Comparison of ENCODE assay signal across 28 cellular contexts in genomic region chr6:64103480-64103879, GRCh38.
"Had no signal": no experiment of that assay in that cellular context is flagged by ENCODE, and none has a peak within 500 bp of the region (broad histone marks: within the 10 kb centered on the region; RNA-seq: fewer than 3 reads in every experiment).

No MANE protein-coding gene starts in this region.

- H3K27me3 ChIP-seq: stomach, suprapubic skin, testis, thyroid gland, tibial artery, tibial nerve, transverse colon, upper lobe of left lung, upper lobe of right lung, uterus, vagina had no signal

- H3K4me1 Mint-ChIP-seq: stimulated activated effector memory CD8-positive, alpha-beta T cell treated with anti-CD3 and anti-CD28 coated beads, Interleukin-12 subunit alpha, Interleukin-12 subunit beta, amount 100 ng/mL, for 72 hours; stimulated activated memory B cell treated with anti-CD40 and anti-IgM and Interleukin-4, amounts not matched to agents 10 μg/mL and 1 μg/mL and 100 μg/mL, for 72 hours; stimulated activated naive B cell treated with anti-CD40 and anti-IgM and Interleukin-4, amounts not matched to agents 10 μg/mL and 1 μg/mL and 100 μg/mL, for 72 hours; stimulated activated naive CD8-positive, alpha-beta T cell treated with anti-CD3 and anti-CD28 coated beads, Interleukin-15, amount 100 ng/mL, for 72 hours had no signal

- H3K4me3 Mint-ChIP-seq: stimulated activated effector memory CD8-positive, alpha-beta T cell treated with anti-CD3 and anti-CD28 coated beads, Interleukin-12 subunit alpha, Interleukin-12 subunit beta, amount 100 ng/mL, for 72 hours; stimulated activated memory B cell treated with anti-CD40 and anti-IgM and Interleukin-4, amounts not matched to agents 10 μg/mL and 1 μg/mL and 100 μg/mL, for 72 hours; stimulated activated naive B cell treated with anti-CD40 and anti-IgM and Interleukin-4, amounts not matched to agents 10 μg/mL and 1 μg/mL and 100 μg/mL, for 72 hours; stimulated activated naive CD8-positive, alpha-beta T cell treated with anti-CD3 and anti-CD28 coated beads, Interleukin-15, amount 100 ng/mL, for 72 hours; stimulated activated naive CD8-positive, alpha-beta T cell treated with anti-CD3 and anti-CD28 coated beads, Interleukin-15, Interleukin-2, amounts not matched to agents 100 ng/mL and 50 ng/mL, for 24 hours; type B pancreatic cell had no signal

- H3K9me3 ChIP-seq: stomach, suprapubic skin, testis, thoracic aorta, thyroid gland, tibial artery, tibial nerve, transverse colon, upper lobe of left lung, upper lobe of right lung, uterus, vagina had no signal

- H3K36me3 ChIP-seq: stomach, suprapubic skin, thoracic aorta, thyroid gland, tibial artery, tibial nerve, transverse colon, upper lobe of left lung, upper lobe of right lung, uterus, vagina had no signal

- H3K9me3 Mint-ChIP-seq: stimulated activated memory B cell treated with anti-CD40 and anti-IgM and Interleukin-4, amounts not matched to agents 10 μg/mL and 1 μg/mL and 100 μg/mL, for 72 hours; stimulated activated naive CD8-positive, alpha-beta T cell treated with anti-CD3 and anti-CD28 coated beads, Interleukin-15, amount 100 ng/mL, for 72 hours; type B pancreatic cell had no signal

- H3K4me1 ChIP-seq: stomach, suprapubic skin, testis, thyroid gland, tibial artery, tibial nerve, transverse colon, upper lobe of left lung, upper lobe of right lung, uterus, vagina had no signal

- H3K27ac Mint-ChIP-seq: stimulated activated effector memory CD8-positive, alpha-beta T cell treated with anti-CD3 and anti-CD28 coated beads, Interleukin-12 subunit alpha, Interleukin-12 subunit beta, amount 100 ng/mL, for 72 hours; stimulated activated memory B cell treated with anti-CD40 and anti-IgM and Interleukin-4, amounts not matched to agents 10 μg/mL and 1 μg/mL and 100 μg/mL, for 72 hours; stimulated activated naive B cell treated with anti-CD40 and anti-IgM and Interleukin-4, amounts not matched to agents 10 μg/mL and 1 μg/mL and 100 μg/mL, for 72 hours; stimulated activated naive CD8-positive, alpha-beta T cell treated with anti-CD3 and anti-CD28 coated beads, Interleukin-15, amount 100 ng/mL, for 72 hours; stimulated activated naive CD8-positive, alpha-beta T cell treated with anti-CD3 and anti-CD28 coated beads, Interleukin-15, Interleukin-2, amounts not matched to agents 100 ng/mL and 50 ng/mL, for 24 hours; type B pancreatic cell had no signal

- H3K4me3 ChIP-seq: stomach, suprapubic skin, testis, thoracic aorta, thyroid gland, tibial artery, tibial nerve, transverse colon, upper lobe of left lung, upper lobe of right lung, uterus, vagina had no signal

- H3K27me3 Mint-ChIP-seq: stimulated activated memory B cell treated with anti-CD40 and anti-IgM and Interleukin-4, amounts not matched to agents 10 μg/mL and 1 μg/mL and 100 μg/mL, for 72 hours; stimulated activated naive B cell treated with anti-CD40 and anti-IgM and Interleukin-4, amounts not matched to agents 10 μg/mL and 1 μg/mL and 100 μg/mL, for 72 hours; stimulated activated naive CD8-positive, alpha-beta T cell treated with anti-CD3 and anti-CD28 coated beads, Interleukin-15, amount 100 ng/mL, for 72 hours; stimulated activated naive CD8-positive, alpha-beta T cell treated with anti-CD3 and anti-CD28 coated beads, Interleukin-15, Interleukin-2, amounts not matched to agents 100 ng/mL and 50 ng/mL, for 24 hours had no signal

- DNase-seq: stimulated activated CD4-positive, alpha-beta T cell treated with anti-CD3 and anti-CD28 coated beads, Interleukin-2, amount 100 ng/mL, for 48 hours; stimulated activated CD4-positive, alpha-beta T cell treated with anti-CD3 and anti-CD28 coated beads, Interleukin-4, amount 100 ng/mL, for 1 hour; stimulated activated CD4-positive, alpha-beta T cell treated with anti-CD3 and anti-CD28 coated beads, Interleukin-4, amount 100 ng/mL, for 24 hours; stimulated activated CD4-positive, alpha-beta T cell treated with anti-CD3 and anti-CD28 coated beads, Interleukin-4, amount 100 ng/mL, for 4 hours; stimulated activated CD8-positive, alpha-beta memory T cell treated with anti-CD3 and anti-CD28 coated beads, Interleukin-4, amount 100 ng/mL, for 48 hours; stimulated activated naive B cell treated with anti-CD40 and anti-IgM and Interleukin-4, amounts not matched to agents 10 μg/mL and 1 μg/mL and 100 μg/mL, for 72 hours; stimulated activated naive CD4-positive, alpha-beta T cell; stimulated activated naive CD4-positive, alpha-beta T cell treated with Interleukin-2 at 50 U/mL for 16 hours; stimulated activated naive CD8-positive, alpha-beta T cell treated with anti-CD3 and anti-CD28 coated beads, Interleukin-15, amount 100 ng/mL, for 72 hours; stimulated activated naive CD8-positive, alpha-beta T cell treated with anti-CD3 and anti-CD28 coated beads, Interleukin-15, Interleukin-2, amounts not matched to agents 100 U/mL and 50 U/mL, for 24 hours; stomach; substantia nigra; testis; thyroid gland; tibial artery; transverse colon; trophoblast cell; upper lobe of left lung; upper lobe of right lung; uterus had no signal

- H3K27ac ChIP-seq: stomach, suprapubic skin, testis, thoracic aorta, thyroid gland, tibial artery, tibial nerve, transverse colon, upper lobe of left lung, upper lobe of right lung, uterus, vagina had no signal

- H3K36me3 Mint-ChIP-seq: stimulated activated effector memory CD8-positive, alpha-beta T cell treated with anti-CD3 and anti-CD28 coated beads, Interleukin-12 subunit alpha, Interleukin-12 subunit beta, amount 100 ng/mL, for 72 hours; stimulated activated memory B cell treated with anti-CD40 and anti-IgM and Interleukin-4, amounts not matched to agents 10 μg/mL and 1 μg/mL and 100 μg/mL, for 72 hours; stimulated activated naive B cell treated with anti-CD40 and anti-IgM and Interleukin-4, amounts not matched to agents 10 μg/mL and 1 μg/mL and 100 μg/mL, for 72 hours; type B pancreatic cell had no signal

- ATAC-seq: stimulated activated effector memory CD8-positive, alpha-beta T cell treated with anti-CD3 and anti-CD28 coated beads, Interleukin-12 subunit alpha, Interleukin-12 subunit beta, amount 100 ng/mL, for 72 hours; stimulated activated memory B cell treated with anti-CD40 and anti-IgM and Interleukin-4, amounts not matched to agents 10 μg/mL and 1 μg/mL and 100 μg/mL, for 72 hours; stimulated activated naive B cell treated with anti-CD40 and anti-IgM and Interleukin-4, amounts not matched to agents 10 μg/mL and 1 μg/mL and 100 μg/mL, for 72 hours; stimulated activated naive CD8-positive, alpha-beta T cell treated with anti-CD3 and anti-CD28 coated beads, Interleukin-15, amount 100 ng/mL, for 72 hours; stimulated activated naive CD8-positive, alpha-beta T cell treated with anti-CD3 and anti-CD28 coated beads, Interleukin-15, Interleukin-2, amounts not matched to agents 100 U/mL and 50 U/mL, for 24 hours; upper lobe of right lung had no signal
